ENCODE assay signal across 8 cellular contexts in the genomic region with DNA sequence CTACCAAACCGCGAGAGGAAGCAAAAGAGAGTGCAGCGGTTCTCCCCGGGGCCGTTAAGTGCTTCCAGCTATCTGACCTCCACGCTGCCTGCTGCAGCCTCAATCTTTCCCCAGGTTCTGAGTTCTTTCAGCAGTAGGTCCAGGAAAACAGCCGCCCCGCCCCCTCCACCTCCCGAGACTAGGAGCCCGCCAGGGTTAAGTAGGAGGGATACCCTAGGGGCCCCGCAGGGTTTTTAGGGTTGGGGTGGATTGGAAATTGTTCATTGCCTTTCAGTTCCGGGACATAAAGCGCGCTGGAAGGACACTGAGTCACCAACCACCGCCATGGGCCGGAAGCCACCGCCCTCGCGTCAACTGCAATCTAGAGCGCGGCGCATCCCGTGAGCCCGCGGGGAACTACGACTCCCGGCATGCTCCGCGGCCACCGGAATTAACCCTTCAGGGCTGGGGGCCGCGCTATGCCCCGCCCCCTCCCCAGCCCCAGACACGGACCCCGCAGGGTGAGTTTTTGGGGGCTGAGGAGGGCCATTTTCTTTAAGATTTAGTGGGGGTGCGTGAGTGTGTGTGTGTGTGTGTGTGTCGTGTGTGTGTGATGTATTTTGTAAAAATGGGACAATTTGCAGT. TPM values are rescaled to one million over a fixed set of nuclear protein-coding genes. Genes with fewer than 3 reads are reported as not detected.
DNase-seq lines count a peak whose midpoint lies in the region; TF ChIP-seq lines count a peak whose summit lies in the region.

A gene (plus strand): TSS at position 456 of the 624 bp plus-strand sequence. CDS start 1,332 bp downstream, outside the sequence.

- no peak for TF ChIP-seq CTCF in HFFc6 (IDR thresholded peaks at IDR 0.05)
- TF ChIP-seq CTCF in NB4 (IDR thresholded peaks at IDR 0.05; ENCODE audit: low read depth, low read length), result no peak

- no peaks in the 10 kb centered on the region for H3K9me3 Mint-ChIP-seq in HFFc6
- no peaks in the 10 kb centered on the region for H3K9me3 Mint-ChIP-seq in activated naive CD4-positive, alpha-beta T cell treated with anti-CD3 and anti-CD28 coated beads for 36 hours

- CTCF ChIA-PET in activated naive CD4-positive, alpha-beta T cell treated with anti-CD3 and anti-CD28 coated beads for 36 hours (lab: Charles Lee), result interaction anchor here (0.9 to 1.3 kb wide), 6 partner anchors 9 to 34 kb away, joined by 3 to 10 read pairs (median 4); a partner anchor contains a TSS

- peak within 1 kb of the TSS; percentile 90 for H3K4me3 ChIP-seq in NB4 (ENCODE audit: low read depth, low read length)

- H3K36me3 Mint-ChIP-seq in HFFc6 (ENCODE audit: low read depth), result peaks cover 12% of the 10 kb centered on the region
- H3K36me3 Mint-ChIP-seq in activated naive CD4-positive, alpha-beta T cell treated with anti-CD3 and anti-CD28 coated beads for 36 hours (ENCODE audit: low read depth), result peaks cover 10% of the 10 kb centered on the region

- peak within 1 kb of the TSS; percentile 93 for H3K27ac Mint-ChIP-seq in HFFc6
- H3K27ac Mint-ChIP-seq in activated naive CD4-positive, alpha-beta T cell treated with anti-CD3 and anti-CD28 coated beads for 36 hours, result peak within 1 kb of the TSS; percentile 98

- H3K4me3 Mint-ChIP-seq in HFFc6, result peak within 1 kb of the TSS; percentile 97
- H3K4me3 Mint-ChIP-seq in activated naive CD4-positive, alpha-beta T cell treated with anti-CD3 and anti-CD28 coated beads for 36 hours, result peak within 1 kb of the TSS; percentile 84

- intact Hi-C loops in activated naive CD4-positive, alpha-beta T cell treated with anti-CD3 and anti-CD28 coated beads for 36 hours (cut with micrococcal nuclease), result loop anchor here (1.0 to 2.0 kb wide), 6 partner anchors 8 to 179 kb away; a partner anchor contains a TSS

- H3K4me1 Mint-ChIP-seq in HFFc6 (ENCODE audit: low read depth), result peaks cover 41% of the 10 kb centered on the region
- H3K4me1 Mint-ChIP-seq in activated naive CD4-positive, alpha-beta T cell treated with anti-CD3 and anti-CD28 coated beads for 36 hours (ENCODE audit: low read depth), result peaks cover 35% of the 10 kb centered on the region

- DNase-seq in GM04504 (ENCODE audit: low read depth), result peak; percentile 77
- peak; percentile 86 for DNase-seq in HFFc6
- peak; percentile 99 for DNase-seq in NB4 (ENCODE audit: low read depth)
- peak; percentile 90 for DNase-seq in SK-N-DZ (ENCODE audit: low spot score)
- peak; percentile 98 for DNase-seq in activated naive CD4-positive, alpha-beta T cell treated with anti-CD3 and anti-CD28 coated beads for 36 hours
- peak; percentile 94 for DNase-seq in germinal center (ENCODE audit: low spot score)
- peak; percentile 54 to 95 (median 85) for DNase-seq in nucleus accumbens (lab: John Stamatoyannopoulos, UW)
- DNase-seq in superior temporal gyrus (ENCODE audit: extremely low spot score), result peak; percentile 93

- peak; percentile 75 for TF ChIP-seq POLR2A in NB4 (IDR thresholded peaks at IDR 0.05; ENCODE audit: extremely low read depth, insufficient read length)

- H3K27me3 Mint-ChIP-seq in HFFc6 (ENCODE audit: insufficient read depth), result peaks cover 2% of the 10 kb centered on the region
- H3K27me3 Mint-ChIP-seq in activated naive CD4-positive, alpha-beta T cell treated with anti-CD3 and anti-CD28 coated beads for 36 hours (ENCODE audit: low read depth), result no peaks in the 10 kb centered on the region

RNA-seq across cellular contexts. Expression of the gene that starts here (rescaled TPM):
- 100 to 1,000 TPM in 5 of 6 experiments, 10 to 100 TPM in 1; 84.5 to 119 (median 108) TPM for total RNA-seq in HFFc6 (2021; fragmentation: NEBNext Ultra II Directional; extraction: Animal tissue kit (Norgen Biotek cat#: 25700))
- polyA plus RNA-seq in SK-N-DZ (2014; cell fraction: cytosol; rRNA removed), result 234 and 235 TPM in 2 replicates
- polyA plus RNA-seq in SK-N-DZ (2014; cell fraction: nucleus; rRNA removed), result 153 and 192 TPM in 2 replicates
- 10 to 100 TPM; 49.2 to 57.5 TPM for total RNA-seq in activated naive CD4-positive, alpha-beta T cell treated with anti-CD3 and anti-CD28 coated beads for 36 hours

Comparison
In these comparisons a context has a peak if more than half of its experiments do, and no peak if none do; other contexts are left out.
1. Peak in every context shown above with its lines: DNase-seq and H3K4me3 ChIP-seq.